ENCODE assay signal across 9 cellular contexts in genomic region chr14:95098984-95099599, GRCh38. TPM values are rescaled to one million over a fixed set of nuclear protein-coding genes. Genes with fewer than 3 reads are reported as not detected.
DNase-seq lines count a peak whose midpoint lies in the region; ATAC-seq and TF ChIP-seq lines count a peak whose summit lies in the region.
"Had no signal": no experiment of that assay in that cellular context is flagged by ENCODE, and none has a peak within 500 bp of the region (broad histone marks: within the 10 kb centered on the region; RNA-seq: fewer than 3 reads in every experiment).

No MANE protein-coding gene starts in this region.

- no peaks in the 10 kb centered on the region for H3K79me2 ChIP-seq in Loucy (ENCODE audit: insufficient read depth, low read length)

- no peaks in the 10 kb centered on the region for H3K9me3 Mint-ChIP-seq in activated T-helper 1 cell treated with anti-CD3 and anti-CD28 coated beads, Interleukin-12 subunit alpha, Interleukin-12 subunit beta, Interleukin-2, Interleukin-4 antibody, amounts not matched to agents 30 ng/mL and 10 ng/mL and 1 ng/mL, durations not matched to agents 14 hours and 24 hours and 36 hours

- H4K20me1 ChIP-seq in Loucy (ENCODE audit: insufficient read depth, low read length, poor library complexity, severe bottlenecking): peaks cover 3% of the 10 kb centered on the region

- no peak overlapping the region for H3K27ac Mint-ChIP-seq in activated T-helper 1 cell treated with anti-CD3 and anti-CD28 coated beads, Interleukin-12 subunit alpha, Interleukin-12 subunit beta, Interleukin-2, Interleukin-4 antibody, amounts not matched to agents 30 ng/mL and 10 ng/mL and 1 ng/mL, durations not matched to agents 14 hours and 24 hours and 36 hours

- no peak overlapping the region for H3K4me3 ChIP-seq in Loucy (ENCODE audit: low read length, poor library complexity, severe bottlenecking)
- no peak overlapping the region for H3K4me3 ChIP-seq in coronary artery
- H3K4me3 ChIP-seq in liver (ENCODE audit: low read depth in 1 of 3, low read length in 3 of 3): no peak overlapping the region
- no peak overlapping the region for H3K4me3 ChIP-seq in testis
- H3K4me3 ChIP-seq: BLaER1 treated with 17β-estradiol and CSF1 and Interleukin-3, amounts not matched to agents 10 nM and 100 nM had no signal

- H3K4me3 Mint-ChIP-seq in activated T-helper 1 cell treated with anti-CD3 and anti-CD28 coated beads, Interleukin-12 subunit alpha, Interleukin-12 subunit beta, Interleukin-2, Interleukin-4 antibody, amounts not matched to agents 30 ng/mL and 10 ng/mL and 1 ng/mL, durations not matched to agents 14 hours and 24 hours and 36 hours: no peak overlapping the region

- no peaks in the 10 kb centered on the region for H3K27me3 Mint-ChIP-seq in activated T-helper 1 cell treated with anti-CD3 and anti-CD28 coated beads, Interleukin-12 subunit alpha, Interleukin-12 subunit beta, Interleukin-2, Interleukin-4 antibody, amounts not matched to agents 30 ng/mL and 10 ng/mL and 1 ng/mL, durations not matched to agents 14 hours and 24 hours and 36 hours (ENCODE audit: insufficient read depth)

- no peak overlapping the region for H3K4me2 ChIP-seq in Loucy (ENCODE audit: low read depth, low read length, poor library complexity, severe bottlenecking)
- H3K4me2 ChIP-seq: BLaER1 treated with 17β-estradiol and CSF1 and Interleukin-3, amounts not matched to agents 10 nM and 100 nM had no signal

- H3K4me1 ChIP-seq in Loucy (ENCODE audit: insufficient read depth, low read length, poor library complexity, severe bottlenecking) (no peaks in the 10 kb centered on the region), liver (ENCODE audit: control insufficient read depth in 4 of 4, insufficient read depth in 4 of 4, low read length in 3 of 4) (peaks cover 0 to 5% (median 1%) of the 10 kb centered on the region in 4 donors), testis (peaks cover 27% of the 10 kb centered on the region)

- H3K9me3 ChIP-seq in Loucy (ENCODE audit: insufficient read depth, low read depth, low read length) (no peaks in the 10 kb centered on the region), liver (ENCODE audit: control insufficient read depth in 4 of 4, low read length in 3 of 4) (no peaks in the 10 kb centered on the region), testis (no peaks in the 10 kb centered on the region)
- H3K9me3 ChIP-seq: BLaER1 treated with 17β-estradiol and CSF1 and Interleukin-3, amounts not matched to agents 10 nM and 100 nM had no signal

- no peak for TF ChIP-seq POLR2A in testis (IDR thresholded peaks at IDR 0.05)

- TF ChIP-seq CTCF in Loucy (conservative IDR thresholded peaks at IDR 0.05; ENCODE audit: low read length) (peak; percentile 78), coronary artery (IDR thresholded peaks at IDR 0.05) (peak; percentile 50), liver (IDR thresholded peaks at IDR 0.05; ENCODE audit: low read depth, low read length, missing input control) (peak; percentile 39), testis (IDR thresholded peaks at IDR 0.05) (peak; percentile 36 to 59 (median 52))

- H3K9me2 ChIP-seq in Loucy (replicated peaks; ENCODE audit: low read depth, low read length): no peaks in the 10 kb centered on the region

- no peak overlapping the region for H2AFZ ChIP-seq in Loucy (ENCODE audit: low read length)

- peak; percentile 89 for ATAC-seq in SK-N-SH treated with all-trans-retinoic acid at 6 μM for 48 hours

- H3F3A ChIP-seq in Loucy (ENCODE audit: low read depth): no peaks in the 10 kb centered on the region

- WGBS in liver: 70% methylated on average over 3 of the region's 3 CpGs
- WGBS in testis, 2 donors: 55 to 57% methylated on average over 3 of the region's 3 CpGs

- no peaks in the 10 kb centered on the region for H3K27me3 ChIP-seq in Loucy (ENCODE audit: insufficient read depth, low read length, poor library complexity, severe bottlenecking)
- H3K27me3 ChIP-seq in liver (ENCODE audit: control insufficient read depth in 4 of 4, insufficient read depth in 4 of 4, low read length in 3 of 4): no peaks in the 10 kb centered on the region
- H3K27me3 ChIP-seq in testis: no peaks in the 10 kb centered on the region
- H3K27me3 ChIP-seq: BLaER1 treated with 17β-estradiol and CSF1 and Interleukin-3, amounts not matched to agents 10 nM and 100 nM had no signal

- H3K36me3 ChIP-seq in Loucy (ENCODE audit: insufficient read depth, low read length) (peaks cover 69% of the 10 kb centered on the region; the same call in 1 of the 2 replicates), liver (ENCODE audit: control insufficient read depth in 4 of 4, insufficient read depth in 3 of 4, low read depth in 1 of 4, low read length in 3 of 4) (peaks cover 11 to 40% (median 29%) of the 10 kb centered on the region in 4 donors), testis (ENCODE audit: low read depth, missing control alignments) (no peaks in the 10 kb centered on the region)

- DNase-seq in DMS53 (lab: John Stamatoyannopoulos, UW) (peak; percentile 46), DMS53 treated with DMSO at 0.1 percent for 48 hours (lab: John Stamatoyannopoulos, UW; ENCODE audit: unreplicated experiment) (no peak), coronary artery (ENCODE audit: low spot score) (no peak), testis (peak; percentile 79)
- DNase-seq in activated T-helper 1 cell treated with anti-CD3 and anti-CD28 coated beads, Interleukin-12 subunit alpha, Interleukin-12 subunit beta, Interleukin-2, Interleukin-4 antibody, amounts not matched to agents 30 ng/mL and 10 ng/mL and 1 ng/mL, durations not matched to agents 14 hours and 24 hours and 36 hours (ENCODE audit: low spot score): no peak

- H3K9ac ChIP-seq in Loucy (ENCODE audit: low read depth, low read length, poor library complexity, severe bottlenecking) (no peak overlapping the region), liver (ENCODE audit: low read depth in 1 of 2, low read length in 2 of 2) (no peak overlapping the region)
- H3K9ac ChIP-seq: BLaER1 treated with 17β-estradiol and CSF1 and Interleukin-3, amounts not matched to agents 10 nM and 100 nM had no signal

- H3K27ac ChIP-seq in coronary artery (no peak overlapping the region), liver (ENCODE audit: low read depth in 1 of 2, low read length in 2 of 2) (no peak overlapping the region), testis (no peak overlapping the region)
- H3K27ac ChIP-seq: BLaER1 treated with 17β-estradiol and CSF1 and Interleukin-3, amounts not matched to agents 10 nM and 100 nM had no signal

- TF ChIP-seq RAD21 in liver (IDR thresholded peaks at IDR 0.05): peak; percentile 64 to 75

- intact Hi-C loops in testis (cut with DNase I; ENCODE audit: low total_unique reads): no loop called here
- intact Hi-C loops in activated T-helper 1 cell treated with anti-CD3 and anti-CD28 coated beads, Interleukin-12 subunit alpha, Interleukin-12 subunit beta, Interleukin-2, Interleukin-4 antibody, amounts not matched to agents 30 ng/mL and 10 ng/mL and 1 ng/mL, durations not matched to agents 14 hours and 24 hours and 36 hours (cut with micrococcal nuclease): no loop called here

- peaks cover 44% of the 10 kb centered on the region for H3K36me3 Mint-ChIP-seq in activated T-helper 1 cell treated with anti-CD3 and anti-CD28 coated beads, Interleukin-12 subunit alpha, Interleukin-12 subunit beta, Interleukin-2, Interleukin-4 antibody, amounts not matched to agents 30 ng/mL and 10 ng/mL and 1 ng/mL, durations not matched to agents 14 hours and 24 hours and 36 hours (ENCODE audit: low read depth)

- no peaks in the 10 kb centered on the region for H3K4me1 Mint-ChIP-seq in activated T-helper 1 cell treated with anti-CD3 and anti-CD28 coated beads, Interleukin-12 subunit alpha, Interleukin-12 subunit beta, Interleukin-2, Interleukin-4 antibody, amounts not matched to agents 30 ng/mL and 10 ng/mL and 1 ng/mL, durations not matched to agents 14 hours and 24 hours and 36 hours (ENCODE audit: low read depth)

TF ChIP-seq in SK-N-SH treated with all-trans-retinoic acid at 6 μM for 48 hours, 23 proteins besides CTCF, POLR2A, EP300 and RAD21 (continues in another document):
- TF ChIP-seq SNAI2 (CRISPR knock-in tag; IDR thresholded peaks at IDR 0.05) (no peak), ZC3H10 (CRISPR knock-in tag; IDR thresholded peaks at IDR 0.05) (no peak), CSDC2 (CRISPR knock-in tag; IDR thresholded peaks at IDR 0.05) (no peak), CREB5 (CRISPR knock-in tag; IDR thresholded peaks at IDR 0.05; ENCODE audit: low read depth) (no peak), OSR1 (CRISPR knock-in tag; IDR thresholded peaks at IDR 0.05) (no peak)

TF ChIP-seq in liver, 16 proteins besides CTCF, POLR2A, EP300 and RAD21:
- TF ChIP-seq ATF3 (IDR thresholded peaks at IDR 0.05) (no peak), HNF4A (conservative IDR thresholded peaks at IDR 0.05) (peak in 1 of 2 donors; percentile 10), RXRA (IDR thresholded peaks at IDR 0.05) (peak in 1 of 2 donors; percentile 6)

RNA-seq across cellular contexts. Expression of gene DICER1, which starts 58.2 kb away (rescaled TPM):
- total RNA-seq in liver: 10 to 100 TPM; 29.8 to 43.6 TPM
- polyA plus RNA-seq in liver: 10 to 100 TPM in 1 of 2 donors, 1 to 10 TPM in 1; 7.5 to 10.8 TPM
- 100 to 1,000 TPM in 1 of 2 donors, 10 to 100 TPM in 1; 88.1 to 111 TPM for total RNA-seq in testis
- polyA plus RNA-seq in testis (ENCODE audit: insufficient read depth, low read depth, low replicate concordance): 31.7 TPM
- total RNA-seq in activated T-helper 1 cell treated with anti-CD3 and anti-CD28 coated beads, Interleukin-12 subunit alpha, Interleukin-12 subunit beta, Interleukin-2, Interleukin-4 antibody, amounts not matched to agents 30 ng/mL and 10 ng/mL and 1 ng/mL, durations not matched to agents 14 hours and 24 hours and 36 hours: 76.8 and 87.2 TPM in 2 replicates

Comparison
In these comparisons a context has a peak if more than half of its experiments do, and no peak if none do; other contexts are left out.
1. DNase-seq: peak in DMS53 (single experiment) and testis (single experiment); none in DMS53 treated with DMSO at 0.1 percent for 48 hours (single experiment), coronary artery (single experiment) and activated T-helper 1 cell treated with anti-CD3 and anti-CD28 coated beads, Interleukin-12 subunit alpha, Interleukin-12 subunit beta, Interleukin-2, Interleukin-4 antibody, amounts not matched to agents 30 ng/mL and 10 ng/mL and 1 ng/mL, durations not matched to agents 14 hours and 24 hours and 36 hours (single experiment).
2. Peak in every context shown above with its lines, with median percentiles within 50 percentile points of each other: CTCF ChIP-seq.